ENCODE assay signal across 1 cellular context in the genomic region with DNA sequence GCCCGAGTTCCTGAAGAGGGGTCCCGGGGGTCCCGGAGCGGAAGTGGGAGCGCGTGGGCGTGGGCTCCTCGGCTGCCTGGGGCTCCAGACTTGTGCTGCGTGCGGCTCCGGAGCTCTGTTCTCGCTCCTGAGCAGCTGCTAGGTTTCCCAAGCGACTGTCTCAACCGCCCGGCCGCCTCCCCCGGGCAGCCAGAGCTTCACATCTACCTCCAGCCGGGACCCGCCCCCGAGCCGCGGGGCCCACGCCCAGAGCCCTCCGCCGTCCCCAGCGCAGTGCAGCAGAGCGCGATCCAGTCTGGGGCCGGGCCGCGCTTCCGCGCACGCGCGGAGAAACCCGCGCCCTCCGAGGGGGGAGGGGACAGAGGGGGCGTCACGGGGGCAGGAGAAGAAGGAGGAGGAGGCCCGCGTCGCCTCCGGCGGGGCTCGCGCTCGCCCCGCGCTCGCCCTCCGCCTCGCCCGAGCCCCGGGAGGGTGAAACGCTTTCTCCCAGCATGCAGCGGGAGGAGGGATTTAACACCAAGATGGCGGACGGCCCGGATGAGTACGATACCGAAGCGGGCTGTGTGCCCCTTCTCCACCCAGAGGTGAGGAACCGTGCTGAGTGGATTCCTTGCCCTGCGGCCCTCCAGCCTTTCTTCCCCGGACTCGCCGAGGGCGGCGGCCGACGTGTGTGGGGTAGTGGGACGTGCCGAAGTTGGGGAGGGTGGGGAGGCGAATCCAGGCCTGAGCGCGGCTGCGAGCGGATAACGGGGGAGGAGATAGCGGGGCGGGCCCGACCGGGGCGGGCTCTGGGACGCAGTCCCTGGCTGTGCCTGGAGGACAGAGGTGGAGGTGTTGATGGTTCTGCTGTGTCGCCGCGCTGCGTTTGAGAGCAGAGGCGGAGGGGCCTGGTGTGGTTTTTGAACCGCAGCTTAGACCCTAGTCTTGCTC.
A peak's percentile ranks its signal among the peaks of the same experiment; 100 is the strongest.
TF ChIP-seq lines count a peak whose summit lies in the region.

A gene with protein sequence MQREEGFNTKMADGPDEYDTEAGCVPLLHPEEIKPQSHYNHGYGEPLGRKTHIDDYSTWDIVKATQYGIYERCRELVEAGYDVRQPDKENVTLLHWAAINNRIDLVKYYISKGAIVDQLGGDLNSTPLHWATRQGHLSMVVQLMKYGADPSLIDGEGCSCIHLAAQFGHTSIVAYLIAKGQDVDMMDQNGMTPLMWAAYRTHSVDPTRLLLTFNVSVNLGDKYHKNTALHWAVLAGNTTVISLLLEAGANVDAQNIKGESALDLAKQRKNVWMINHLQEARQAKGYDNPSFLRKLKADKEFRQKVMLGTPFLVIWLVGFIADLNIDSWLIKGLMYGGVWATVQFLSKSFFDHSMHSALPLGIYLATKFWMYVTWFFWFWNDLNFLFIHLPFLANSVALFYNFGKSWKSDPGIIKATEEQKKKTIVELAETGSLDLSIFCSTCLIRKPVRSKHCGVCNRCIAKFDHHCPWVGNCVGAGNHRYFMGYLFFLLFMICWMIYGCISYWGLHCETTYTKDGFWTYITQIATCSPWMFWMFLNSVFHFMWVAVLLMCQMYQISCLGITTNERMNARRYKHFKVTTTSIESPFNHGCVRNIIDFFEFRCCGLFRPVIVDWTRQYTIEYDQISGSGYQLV (plus strand): TSS at position 370 of the 930 bp plus-strand sequence. CDS start 122 bp downstream, at position 492.

TF ChIP-seq in HepG2, 621 proteins besides CTCF, POLR2A, EP300 and RAD21 (continued from another document and continues in another):
- TF ChIP-seq, protein P1, sequence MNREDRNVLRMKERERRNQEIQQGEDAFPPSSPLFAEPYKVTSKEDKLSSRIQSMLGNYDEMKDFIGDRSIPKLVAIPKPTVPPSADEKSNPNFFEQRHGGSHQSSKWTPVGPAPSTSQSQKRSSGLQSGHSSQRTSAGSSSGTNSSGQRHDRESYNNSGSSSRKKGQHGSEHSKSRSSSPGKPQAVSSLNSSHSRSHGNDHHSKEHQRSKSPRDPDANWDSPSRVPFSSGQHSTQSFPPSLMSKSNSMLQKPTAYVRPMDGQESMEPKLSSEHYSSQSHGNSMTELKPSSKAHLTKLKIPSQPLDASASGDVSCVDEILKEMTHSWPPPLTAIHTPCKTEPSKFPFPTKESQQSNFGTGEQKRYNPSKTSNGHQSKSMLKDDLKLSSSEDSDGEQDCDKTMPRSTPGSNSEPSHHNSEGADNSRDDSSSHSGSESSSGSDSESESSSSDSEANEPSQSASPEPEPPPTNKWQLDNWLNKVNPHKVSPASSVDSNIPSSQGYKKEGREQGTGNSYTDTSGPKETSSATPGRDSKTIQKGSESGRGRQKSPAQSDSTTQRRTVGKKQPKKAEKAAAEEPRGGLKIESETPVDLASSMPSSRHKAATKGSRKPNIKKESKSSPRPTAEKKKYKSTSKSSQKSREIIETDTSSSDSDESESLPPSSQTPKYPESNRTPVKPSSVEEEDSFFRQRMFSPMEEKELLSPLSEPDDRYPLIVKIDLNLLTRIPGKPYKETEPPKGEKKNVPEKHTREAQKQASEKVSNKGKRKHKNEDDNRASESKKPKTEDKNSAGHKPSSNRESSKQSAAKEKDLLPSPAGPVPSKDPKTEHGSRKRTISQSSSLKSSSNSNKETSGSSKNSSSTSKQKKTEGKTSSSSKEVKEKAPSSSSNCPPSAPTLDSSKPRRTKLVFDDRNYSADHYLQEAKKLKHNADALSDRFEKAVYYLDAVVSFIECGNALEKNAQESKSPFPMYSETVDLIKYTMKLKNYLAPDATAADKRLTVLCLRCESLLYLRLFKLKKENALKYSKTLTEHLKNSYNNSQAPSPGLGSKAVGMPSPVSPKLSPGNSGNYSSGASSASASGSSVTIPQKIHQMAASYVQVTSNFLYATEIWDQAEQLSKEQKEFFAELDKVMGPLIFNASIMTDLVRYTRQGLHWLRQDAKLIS (CRISPR knock-in tag; IDR thresholded peaks at IDR 0.05) = peak; percentile 71; the same call in 1 of the 2 replicates
- TF ChIP-seq, protein P2, sequence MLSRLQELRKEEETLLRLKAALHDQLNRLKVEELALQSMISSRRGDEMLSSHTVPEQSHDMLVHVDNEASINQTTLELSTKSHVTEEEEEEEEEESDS (CRISPR knock-in tag; IDR thresholded peaks at IDR 0.05; ENCODE audit: borderline replicate concordance) = no peak
- TF ChIP-seq, protein P3, sequence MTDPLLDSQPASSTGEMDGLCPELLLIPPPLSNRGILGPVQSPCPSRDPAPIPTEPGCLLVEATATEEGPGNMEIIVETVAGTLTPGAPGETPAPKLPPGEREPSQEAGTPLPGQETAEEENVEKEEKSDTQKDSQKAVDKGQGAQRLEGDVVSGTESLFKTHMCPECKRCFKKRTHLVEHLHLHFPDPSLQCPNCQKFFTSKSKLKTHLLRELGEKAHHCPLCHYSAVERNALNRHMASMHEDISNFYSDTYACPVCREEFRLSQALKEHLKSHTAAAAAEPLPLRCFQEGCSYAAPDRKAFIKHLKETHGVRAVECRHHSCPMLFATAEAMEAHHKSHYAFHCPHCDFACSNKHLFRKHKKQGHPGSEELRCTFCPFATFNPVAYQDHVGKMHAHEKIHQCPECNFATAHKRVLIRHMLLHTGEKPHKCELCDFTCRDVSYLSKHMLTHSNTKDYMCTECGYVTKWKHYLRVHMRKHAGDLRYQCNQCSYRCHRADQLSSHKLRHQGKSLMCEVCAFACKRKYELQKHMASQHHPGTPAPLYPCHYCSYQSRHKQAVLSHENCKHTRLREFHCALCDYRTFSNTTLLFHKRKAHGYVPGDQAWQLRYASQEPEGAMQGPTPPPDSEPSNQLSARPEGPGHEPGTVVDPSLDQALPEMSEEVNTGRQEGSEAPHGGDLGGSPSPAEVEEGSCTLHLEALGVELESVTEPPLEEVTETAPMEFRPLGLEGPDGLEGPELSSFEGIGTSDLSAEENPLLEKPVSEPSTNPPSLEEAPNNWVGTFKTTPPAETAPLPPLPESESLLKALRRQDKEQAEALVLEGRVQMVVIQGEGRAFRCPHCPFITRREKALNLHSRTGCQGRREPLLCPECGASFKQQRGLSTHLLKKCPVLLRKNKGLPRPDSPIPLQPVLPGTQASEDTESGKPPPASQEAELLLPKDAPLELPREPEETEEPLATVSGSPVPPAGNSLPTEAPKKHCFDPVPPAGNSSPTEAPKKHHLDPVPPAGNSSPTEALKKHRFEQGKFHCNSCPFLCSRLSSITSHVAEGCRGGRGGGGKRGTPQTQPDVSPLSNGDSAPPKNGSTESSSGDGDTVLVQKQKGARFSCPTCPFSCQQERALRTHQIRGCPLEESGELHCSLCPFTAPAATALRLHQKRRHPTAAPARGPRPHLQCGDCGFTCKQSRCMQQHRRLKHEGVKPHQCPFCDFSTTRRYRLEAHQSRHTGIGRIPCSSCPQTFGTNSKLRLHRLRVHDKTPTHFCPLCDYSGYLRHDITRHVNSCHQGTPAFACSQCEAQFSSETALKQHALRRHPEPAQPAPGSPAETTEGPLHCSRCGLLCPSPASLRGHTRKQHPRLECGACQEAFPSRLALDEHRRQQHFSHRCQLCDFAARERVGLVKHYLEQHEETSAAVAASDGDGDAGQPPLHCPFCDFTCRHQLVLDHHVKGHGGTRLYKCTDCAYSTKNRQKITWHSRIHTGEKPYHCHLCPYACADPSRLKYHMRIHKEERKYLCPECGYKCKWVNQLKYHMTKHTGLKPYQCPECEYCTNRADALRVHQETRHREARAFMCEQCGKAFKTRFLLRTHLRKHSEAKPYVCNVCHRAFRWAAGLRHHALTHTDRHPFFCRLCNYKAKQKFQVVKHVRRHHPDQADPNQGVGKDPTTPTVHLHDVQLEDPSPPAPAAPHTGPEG (CRISPR knock-in tag; IDR thresholded peaks at IDR 0.05) = peak; percentile 73
- TF ChIP-seq, protein P4, sequence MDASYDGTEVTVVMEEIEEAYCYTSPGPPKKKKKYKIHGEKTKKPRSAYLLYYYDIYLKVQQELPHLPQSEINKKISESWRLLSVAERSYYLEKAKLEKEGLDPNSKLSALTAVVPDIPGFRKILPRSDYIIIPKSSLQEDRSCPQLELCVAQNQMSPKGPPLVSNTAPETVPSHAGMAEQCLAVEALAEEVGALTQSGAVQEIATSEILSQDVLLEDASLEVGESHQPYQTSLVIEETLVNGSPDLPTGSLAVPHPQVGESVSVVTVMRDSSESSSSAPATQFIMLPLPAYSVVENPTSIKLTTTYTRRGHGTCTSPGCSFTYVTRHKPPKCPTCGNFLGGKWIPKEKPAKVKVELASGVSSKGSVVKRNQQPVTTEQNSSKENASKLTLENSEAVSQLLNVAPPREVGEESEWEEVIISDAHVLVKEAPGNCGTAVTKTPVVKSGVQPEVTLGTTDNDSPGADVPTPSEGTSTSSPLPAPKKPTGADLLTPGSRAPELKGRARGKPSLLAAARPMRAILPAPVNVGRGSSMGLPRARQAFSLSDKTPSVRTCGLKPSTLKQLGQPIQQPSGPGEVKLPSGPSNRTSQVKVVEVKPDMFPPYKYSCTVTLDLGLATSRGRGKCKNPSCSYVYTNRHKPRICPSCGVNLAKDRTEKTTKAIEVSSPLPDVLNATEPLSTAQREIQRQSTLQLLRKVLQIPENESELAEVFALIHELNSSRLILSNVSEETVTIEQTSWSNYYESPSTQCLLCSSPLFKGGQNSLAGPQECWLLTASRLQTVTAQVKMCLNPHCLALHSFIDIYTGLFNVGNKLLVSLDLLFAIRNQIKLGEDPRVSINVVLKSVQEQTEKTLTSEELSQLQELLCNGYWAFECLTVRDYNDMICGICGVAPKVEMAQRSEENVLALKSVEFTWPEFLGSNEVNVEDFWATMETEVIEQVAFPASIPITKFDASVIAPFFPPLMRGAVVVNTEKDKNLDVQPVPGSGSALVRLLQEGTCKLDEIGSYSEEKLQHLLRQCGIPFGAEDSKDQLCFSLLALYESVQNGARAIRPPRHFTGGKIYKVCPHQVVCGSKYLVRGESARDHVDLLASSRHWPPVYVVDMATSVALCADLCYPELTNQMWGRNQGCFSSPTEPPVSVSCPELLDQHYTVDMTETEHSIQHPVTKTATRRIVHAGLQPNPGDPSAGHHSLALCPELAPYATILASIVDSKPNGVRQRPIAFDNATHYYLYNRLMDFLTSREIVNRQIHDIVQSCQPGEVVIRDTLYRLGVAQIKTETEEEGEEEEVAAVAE (CRISPR knock-in tag; IDR thresholded peaks at IDR 0.05; ENCODE audit: borderline replicate concordance) = no peak
- TF ChIP-seq CHD4 (IDR thresholded peaks at IDR 0.05; ENCODE audit: borderline replicate concordance, low read length) = no peak
- TF ChIP-seq FOXC1 (CRISPR knock-in tag; IDR thresholded peaks at IDR 0.05; ENCODE audit: borderline replicate concordance) = peak; percentile 92
- TF ChIP-seq ZNF598 (CRISPR knock-in tag; IDR thresholded peaks at IDR 0.05; ENCODE audit: borderline replicate concordance) = no peak
- 0 out of 2 replicates have a peak, but pooled peaks have one; percentile 19 for TF ChIP-seq ZNF329 (CRISPR knock-in tag; IDR thresholded peaks at IDR 0.05; ENCODE audit: low read depth)
- TF ChIP-seq ZNF556 (CRISPR knock-in tag; IDR thresholded peaks at IDR 0.05; ENCODE audit: borderline replicate concordance) = peak; percentile 52; the same call in 1 of the 2 replicates
- no peak for TF ChIP-seq ZNF615 (CRISPR knock-in tag; IDR thresholded peaks at IDR 0.05; ENCODE audit: borderline replicate concordance)
- no peak; the same call in 1 of the 2 replicates for TF ChIP-seq SATB2 (CRISPR knock-in tag; IDR thresholded peaks at IDR 0.05)
- TF ChIP-seq, protein P5, sequence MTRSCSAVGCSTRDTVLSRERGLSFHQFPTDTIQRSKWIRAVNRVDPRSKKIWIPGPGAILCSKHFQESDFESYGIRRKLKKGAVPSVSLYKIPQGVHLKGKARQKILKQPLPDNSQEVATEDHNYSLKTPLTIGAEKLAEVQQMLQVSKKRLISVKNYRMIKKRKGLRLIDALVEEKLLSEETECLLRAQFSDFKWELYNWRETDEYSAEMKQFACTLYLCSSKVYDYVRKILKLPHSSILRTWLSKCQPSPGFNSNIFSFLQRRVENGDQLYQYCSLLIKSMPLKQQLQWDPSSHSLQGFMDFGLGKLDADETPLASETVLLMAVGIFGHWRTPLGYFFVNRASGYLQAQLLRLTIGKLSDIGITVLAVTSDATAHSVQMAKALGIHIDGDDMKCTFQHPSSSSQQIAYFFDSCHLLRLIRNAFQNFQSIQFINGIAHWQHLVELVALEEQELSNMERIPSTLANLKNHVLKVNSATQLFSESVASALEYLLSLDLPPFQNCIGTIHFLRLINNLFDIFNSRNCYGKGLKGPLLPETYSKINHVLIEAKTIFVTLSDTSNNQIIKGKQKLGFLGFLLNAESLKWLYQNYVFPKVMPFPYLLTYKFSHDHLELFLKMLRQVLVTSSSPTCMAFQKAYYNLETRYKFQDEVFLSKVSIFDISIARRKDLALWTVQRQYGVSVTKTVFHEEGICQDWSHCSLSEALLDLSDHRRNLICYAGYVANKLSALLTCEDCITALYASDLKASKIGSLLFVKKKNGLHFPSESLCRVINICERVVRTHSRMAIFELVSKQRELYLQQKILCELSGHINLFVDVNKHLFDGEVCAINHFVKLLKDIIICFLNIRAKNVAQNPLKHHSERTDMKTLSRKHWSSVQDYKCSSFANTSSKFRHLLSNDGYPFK (CRISPR knock-in tag; IDR thresholded peaks at IDR 0.05; ENCODE audit: borderline replicate concordance) = peak; percentile 84
- TF ChIP-seq EEA1 (CRISPR knock-in tag; IDR thresholded peaks at IDR 0.05; ENCODE audit: borderline replicate concordance) = peak; percentile 59; the same call in 1 of the 2 replicates
- TF ChIP-seq MED8 (CRISPR knock-in tag; IDR thresholded peaks at IDR 0.05; ENCODE audit: insufficient replicate concordance) = no peak
- no peak; the same call in 1 of the 2 replicates for TF ChIP-seq RXRB (CRISPR knock-in tag; IDR thresholded peaks at IDR 0.05; ENCODE audit: borderline replicate concordance)
- TF ChIP-seq ZNF430 (CRISPR knock-in tag; IDR thresholded peaks at IDR 0.05) = peak; percentile 72; the same call in 1 of the 2 replicates
- TF ChIP-seq, protein P6, sequence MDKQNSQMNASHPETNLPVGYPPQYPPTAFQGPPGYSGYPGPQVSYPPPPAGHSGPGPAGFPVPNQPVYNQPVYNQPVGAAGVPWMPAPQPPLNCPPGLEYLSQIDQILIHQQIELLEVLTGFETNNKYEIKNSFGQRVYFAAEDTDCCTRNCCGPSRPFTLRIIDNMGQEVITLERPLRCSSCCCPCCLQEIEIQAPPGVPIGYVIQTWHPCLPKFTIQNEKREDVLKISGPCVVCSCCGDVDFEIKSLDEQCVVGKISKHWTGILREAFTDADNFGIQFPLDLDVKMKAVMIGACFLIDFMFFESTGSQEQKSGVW (CRISPR knock-in tag; IDR thresholded peaks at IDR 0.05; ENCODE audit: borderline replicate concordance) = no peak
- TF ChIP-seq PAF1 (CRISPR knock-in tag; IDR thresholded peaks at IDR 0.05) = no peak
- no peak for TF ChIP-seq STAT5B (CRISPR knock-in tag; IDR thresholded peaks at IDR 0.05)
- peak; percentile 71 for TF ChIP-seq HNRNPK (IDR thresholded peaks at IDR 0.05; ENCODE audit: low read depth, low read length, poor library complexity, severe bottlenecking)
- no peak for TF ChIP-seq ZNF850 (CRISPR knock-in tag; conservative IDR thresholded peaks at IDR 0.05)
- TF ChIP-seq ZSCAN9 (CRISPR knock-in tag; IDR thresholded peaks at IDR 0.05; ENCODE audit: borderline replicate concordance) = no peak
- TF ChIP-seq, protein P7, sequence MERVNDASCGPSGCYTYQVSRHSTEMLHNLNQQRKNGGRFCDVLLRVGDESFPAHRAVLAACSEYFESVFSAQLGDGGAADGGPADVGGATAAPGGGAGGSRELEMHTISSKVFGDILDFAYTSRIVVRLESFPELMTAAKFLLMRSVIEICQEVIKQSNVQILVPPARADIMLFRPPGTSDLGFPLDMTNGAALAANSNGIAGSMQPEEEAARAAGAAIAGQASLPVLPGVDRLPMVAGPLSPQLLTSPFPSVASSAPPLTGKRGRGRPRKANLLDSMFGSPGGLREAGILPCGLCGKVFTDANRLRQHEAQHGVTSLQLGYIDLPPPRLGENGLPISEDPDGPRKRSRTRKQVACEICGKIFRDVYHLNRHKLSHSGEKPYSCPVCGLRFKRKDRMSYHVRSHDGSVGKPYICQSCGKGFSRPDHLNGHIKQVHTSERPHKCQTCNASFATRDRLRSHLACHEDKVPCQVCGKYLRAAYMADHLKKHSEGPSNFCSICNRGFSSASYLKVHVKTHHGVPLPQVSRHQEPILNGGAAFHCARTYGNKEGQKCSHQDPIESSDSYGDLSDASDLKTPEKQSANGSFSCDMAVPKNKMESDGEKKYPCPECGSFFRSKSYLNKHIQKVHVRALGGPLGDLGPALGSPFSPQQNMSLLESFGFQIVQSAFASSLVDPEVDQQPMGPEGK (CRISPR knock-in tag; IDR thresholded peaks at IDR 0.05) = peak; percentile 73
